ENCODE assay signal across 22 cellular contexts in genomic region chr7:55054758-55055157, GRCh38. TPM values are rescaled to one million over a fixed set of nuclear protein-coding genes. Genes with fewer than 3 reads are reported as not detected.
DNase-seq lines count a peak whose midpoint lies in the region; ATAC-seq, FAIRE-seq and TF ChIP-seq lines count a peak whose summit lies in the region.
"Had no signal": no experiment of that assay in that cellular context is flagged by ENCODE, and none has a peak within 500 bp of the region (broad histone marks: within the 10 kb centered on the region; RNA-seq: fewer than 3 reads in every experiment).

No MANE protein-coding gene starts in this region.

- peaks cover 82% of the 10 kb centered on the region for H3K4me1 ChIP-seq in ACC112 (ENCODE audit: control insufficient read depth, insufficient read depth, low read length, unreplicated experiment)
- H3K4me1 ChIP-seq in astrocyte (ENCODE audit: insufficient read depth, low read length), result peaks cover 48% of the 10 kb centered on the region
- peaks cover 0 to 6% of the 10 kb centered on the region in 2 donors for H3K4me1 ChIP-seq in left lung
- H3K4me1 ChIP-seq in smooth muscle cell (ENCODE audit: low read depth), result peaks cover 3% of the 10 kb centered on the region
- H3K4me1 ChIP-seq: adrenal gland had no signal

- intact Hi-C loops in left lung (cut with DNase I), result no loop called here

- H3K79me2 ChIP-seq in ACC112 (ENCODE audit: control insufficient read depth, insufficient read depth, low read length, unreplicated experiment) (peaks cover 93% of the 10 kb centered on the region), astrocyte (ENCODE audit: insufficient read depth, low read length) (peaks cover 97% of the 10 kb centered on the region), smooth muscle cell (ENCODE audit: low read depth) (peaks cover 37% of the 10 kb centered on the region)

- no peak overlapping the region for H2AFZ ChIP-seq in ACC112 (ENCODE audit: low read length, unreplicated experiment)
- H2AFZ ChIP-seq in astrocyte (ENCODE audit: low read depth, low read length), result no peak overlapping the region
- no peak overlapping the region for H2AFZ ChIP-seq in smooth muscle cell (ENCODE audit: low read depth)

- peaks cover 36% of the 10 kb centered on the region for H3K4me1 Mint-ChIP-seq in astrocyte (ENCODE audit: low read depth, unreplicated experiment)

- no peak for TF ChIP-seq CTCF in astrocyte (IDR thresholded peaks at IDR 0.05; ENCODE audit: insufficient read depth, low read depth, low read length)
- TF ChIP-seq CTCF in left lung (IDR thresholded peaks at IDR 0.05), result no peak
- no peak for TF ChIP-seq CTCF in smooth muscle cell (IDR thresholded peaks at IDR 0.05; ENCODE audit: borderline replicate concordance, insufficient read depth, poor library complexity, severe bottlenecking)

- ATAC-seq in left lung (peak; percentile 58), GM21786 (IDR thresholded peaks at IDR 0.05; ENCODE audit: unreplicated experiment) (no peak)
- ATAC-seq: natural killer cell had no signal

- peak overlapping the region; percentile 95 for H3K27ac ChIP-seq in ACC112 (ENCODE audit: low read depth, low read length)
- peak overlapping the region; percentile 97 for H3K27ac ChIP-seq in astrocyte (ENCODE audit: low read depth, low read length)
- no peak overlapping the region for H3K27ac ChIP-seq in left lung
- peak overlapping the region; percentile 94 for H3K27ac ChIP-seq in smooth muscle cell (ENCODE audit: low read depth)
- H3K27ac ChIP-seq: adrenal gland, VCaP had no signal

- FAIRE-seq in astrocyte (lab: Jason Lieb, UNC), result no peak
- FAIRE-seq: GM19239 had no signal

- no peak overlapping the region for H3K4me2 ChIP-seq in astrocyte (ENCODE audit: low read length)
- H3K4me2 ChIP-seq in smooth muscle cell, result peak overlapping the region; percentile 23

- no peaks in the 10 kb centered on the region for H3K27me3 ChIP-seq in ACC112 (ENCODE audit: insufficient read depth, low read length)
- no peaks in the 10 kb centered on the region for H3K27me3 ChIP-seq in astrocyte (ENCODE audit: insufficient read depth, low read length)
- no peaks in the 10 kb centered on the region for H3K27me3 ChIP-seq in left lung
- H3K27me3 ChIP-seq in smooth muscle cell (ENCODE audit: low read depth), result no peaks in the 10 kb centered on the region
- H3K27me3 ChIP-seq: adrenal gland had no signal

- H3K36me3 ChIP-seq in ACC112 (ENCODE audit: insufficient read depth, low read length), result no peaks in the 10 kb centered on the region; the same call in 1 of the 2 replicates
- H3K36me3 ChIP-seq in astrocyte (ENCODE audit: insufficient read depth, low read length), result no peaks in the 10 kb centered on the region
- H3K36me3 ChIP-seq in left lung, result no peaks in the 10 kb centered on the region
- no peaks in the 10 kb centered on the region for H3K36me3 ChIP-seq in smooth muscle cell (ENCODE audit: low read depth)
- H3K36me3 ChIP-seq: adrenal gland had no signal

- H3K4me3 Mint-ChIP-seq in astrocyte (ENCODE audit: unreplicated experiment), result no peak overlapping the region
- H3K4me3 Mint-ChIP-seq: natural killer cell; T-helper 1 cell treated with Interleukin-12 subunit alpha and Interleukin-12 subunit beta and Interleukin-4 antibody, amounts not matched to agents 30 μg/mL and 1 μg/mL, for 36 hours had no signal

- peaks cover 4% of the 10 kb centered on the region for H3F3A ChIP-seq in smooth muscle cell (ENCODE audit: low read depth)

- H3K9me3 ChIP-seq in astrocyte (ENCODE audit: insufficient read depth, low read depth, low read length), result no peaks in the 10 kb centered on the region
- H3K9me3 ChIP-seq in left lung, result no peaks in the 10 kb centered on the region
- H3K9me3 ChIP-seq in smooth muscle cell (replicated peaks; ENCODE audit: low read depth), result no peaks in the 10 kb centered on the region
- H3K9me3 ChIP-seq: adrenal gland had no signal

- H3K27ac Mint-ChIP-seq in astrocyte (ENCODE audit: unreplicated experiment), result peak overlapping the region; percentile 56
- H3K27ac Mint-ChIP-seq: natural killer cell; T-helper 1 cell treated with Interleukin-12 subunit alpha and Interleukin-12 subunit beta and Interleukin-4 antibody, amounts not matched to agents 30 μg/mL and 1 μg/mL, for 36 hours had no signal

- H3K9ac ChIP-seq in astrocyte (ENCODE audit: low read length) (no peak overlapping the region), smooth muscle cell (ENCODE audit: low read depth) (no peak overlapping the region)

- H4K20me1 ChIP-seq in astrocyte (ENCODE audit: insufficient read depth, low read length) (peaks cover 4% of the 10 kb centered on the region), smooth muscle cell (ENCODE audit: low read depth) (no peaks in the 10 kb centered on the region)

- no peaks in the 10 kb centered on the region for H3K9me3 Mint-ChIP-seq in astrocyte (ENCODE audit: unreplicated experiment)
- H3K9me3 Mint-ChIP-seq: natural killer cell; T-helper 1 cell treated with Interleukin-12 subunit alpha and Interleukin-12 subunit beta and Interleukin-4 antibody, amounts not matched to agents 30 μg/mL and 1 μg/mL, for 36 hours had no signal

- WGBS in smooth muscle cell (ENCODE audit: low lambda C conversion rate), result 95% methylated on average over 9 of the region's 9 CpGs

- H3K4me3 ChIP-seq in ACC112 (ENCODE audit: low read depth, low read length), result no peak overlapping the region; the same call in 1 of the 2 replicates
- no peak overlapping the region for H3K4me3 ChIP-seq in astrocyte (ENCODE audit: insufficient read depth, low read depth, low read length)
- no peak overlapping the region for H3K4me3 ChIP-seq in left lung
- no peak overlapping the region for H3K4me3 ChIP-seq in smooth muscle cell
- H3K4me3 ChIP-seq: adrenal gland had no signal

- no peaks in the 10 kb centered on the region for H3K36me3 Mint-ChIP-seq in astrocyte (ENCODE audit: low read depth, unreplicated experiment)
- H3K36me3 Mint-ChIP-seq: natural killer cell had no signal

- no peak for DNase-seq in astrocyte (ENCODE audit: low read depth)
- no peak for DNase-seq in left lung
- DNase-seq in smooth muscle cell (lab: John Stamatoyannopoulos, UW; ENCODE audit: unreplicated experiment), result no peak
- no peak for DNase-seq in activated T-cell treated with anti-CD3 and anti-CD28 coated beads, Interleukin-2, amount 50 U/mL, for 48 hours
- no peak for DNase-seq in T-helper 1 cell
- no peak for DNase-seq in AG08396 (ENCODE audit: low spot score)
- DNase-seq: activated CD4-positive, alpha-beta T cell treated with anti-CD3 and anti-CD28 coated beads, Interleukin-2, amount 50 U/mL, for 1 hour; activated CD8-positive, alpha-beta memory T cell treated with anti-CD3 and anti-CD28 coated beads, Interleukin-2, amount 50 U/mL, for 4 hours; activated effector memory CD4-positive, alpha-beta T cell treated with Interleukin-2 at 50 U/mL for 16 hours; DMS153; GF-D8; mesendoderm; natural killer cell; NCI-H1105 treated with DMSO at 0.1 percent for 48 hours; NCI-H526 treated with DMSO at 0.1 percent for 48 hours; SIG-M5 had no signal

- no peaks in the 10 kb centered on the region for H3K27me3 Mint-ChIP-seq in astrocyte (ENCODE audit: low read depth, unreplicated experiment)

RNA-seq across cellular contexts. Expression of gene EGFR, which starts 35.9 kb away (rescaled TPM):
- 22.0 and 27.3 TPM in 2 replicates for total RNA-seq in astrocyte
- 10 to 100 TPM; 76.5 to 79.3 TPM for total RNA-seq in left lung
- total RNA-seq in smooth muscle cell, result 21.6 and 31.1 TPM in 2 replicates
- polyA plus RNA-seq in smooth muscle cell, result 9.0 and 20.5 TPM in 2 replicates
- total RNA-seq: natural killer cell had no signal

Comparison
In these comparisons a context has a peak if more than half of its experiments do, and no peak if none do; other contexts are left out.
1. H3K27ac ChIP-seq: peak in ACC112 (single experiment), astrocyte (single experiment) and smooth muscle cell (single experiment); none in left lung (0 of 2).